17 cellular contexts compared by ENCODE assay signal in genomic region chr12:31750747-31751039, GRCh38. TPM values are rescaled to one million over a fixed set of nuclear protein-coding genes. Genes with fewer than 3 reads are reported as not detected.
DNase-seq lines count a peak whose midpoint lies in the region; ATAC-seq and TF ChIP-seq lines count a peak whose summit lies in the region.
"Had no signal": no experiment of that assay in that cellular context is flagged by ENCODE, and none has a peak within 500 bp of the region (broad histone marks: within the 10 kb centered on the region; RNA-seq: fewer than 3 reads in every experiment).

No MANE protein-coding gene starts in this region.

- H3K27me3 ChIP-seq in CD8-positive, alpha-beta memory T cell (ENCODE audit: insufficient read depth, low read length, poor library complexity, severe bottlenecking) = no peaks in the 10 kb centered on the region
- H3K27me3 ChIP-seq in IMR-90 (ENCODE audit: control insufficient read depth, insufficient read depth, low read length) (no peaks in the 10 kb centered on the region), trophoblast cell (ENCODE audit: insufficient read depth, low read length) (no peaks in the 10 kb centered on the region)
- H3K27me3 ChIP-seq: right atrium auricular region, upper lobe of right lung had no signal

- no peaks in the 10 kb centered on the region for H3K9me3 ChIP-seq in CD8-positive, alpha-beta memory T cell (ENCODE audit: low read length)
- H3K9me3 ChIP-seq in IMR-90 (ENCODE audit: control insufficient read depth, insufficient read depth, low read length) = no peaks in the 10 kb centered on the region
- H3K9me3 ChIP-seq in trophoblast cell (ENCODE audit: insufficient read depth, low read depth, low read length) = peaks cover 2% of the 10 kb centered on the region
- H3K9me3 ChIP-seq in mucosa of descending colon = peaks cover 8% of the 10 kb centered on the region
- H3K9me3 ChIP-seq: upper lobe of right lung had no signal

- H2AFZ ChIP-seq in IMR-90 (replicated peaks; ENCODE audit: low read length, poor library complexity) = peak overlapping the region; percentile 58
- no peak overlapping the region for H2AFZ ChIP-seq in trophoblast cell (ENCODE audit: insufficient read depth, low read length, poor library complexity)
- H2AFZ ChIP-seq: GM23248 had no signal

- DNase-seq in CD8-positive, alpha-beta memory T cell = no peak
- DNase-seq in IMR-90 (no peak), trophoblast cell (no peak), SKM-1 treated with dmso at 0.1 percent for 144 hours (lab: John Stamatoyannopoulos, UW; ENCODE audit: unreplicated experiment) (no peak), mucosa of descending colon (no peak), T-helper 1 cell (no peak), OCI-M2 (lab: John Stamatoyannopoulos, UW; ENCODE audit: unreplicated experiment) (no peak)
- no peak for DNase-seq in central memory CD8-positive, alpha-beta T cell (ENCODE audit: low spot score in 2 of 2)
- DNase-seq: KG1; left cardiac atrium; naive thymus-derived CD8-positive, alpha-beta T cell; NCI-H1417 treated with DMSO at 0.1 percent for 48 hours; NCI-H345; stimulated activated CD4-positive, alpha-beta T cell treated with anti-CD3 and anti-CD28 coated beads, Interleukin-2, amount 100 ng/mL, for 48 hours; upper lobe of right lung had no signal

- H3K4me3 ChIP-seq in CD8-positive, alpha-beta memory T cell (ENCODE audit: low read length) = no peak overlapping the region
- H3K4me3 ChIP-seq in IMR-90 (ENCODE audit: insufficient read depth, low read depth, low read length) (no peak overlapping the region), trophoblast cell (ENCODE audit: low read depth, low read length) (no peak overlapping the region), mucosa of descending colon (no peak overlapping the region)
- H3K4me3 ChIP-seq: GM23248, right atrium auricular region, upper lobe of right lung had no signal

- ATAC-seq in IMR-90 (ENCODE audit: low read depth) = no peak
- no peak for ATAC-seq in central memory CD8-positive, alpha-beta T cell (replicated peaks; ENCODE audit: extremely low read depth, poor library complexity, severe bottlenecking)
- no peak for ATAC-seq in mucosa of descending colon
- ATAC-seq: left cardiac atrium; naive thymus-derived CD8-positive, alpha-beta T cell; upper lobe of right lung had no signal

- peak overlapping the region in 5 of 8 donors; percentile 2 to 82 (median 51) for H3K27ac Mint-ChIP-seq in CD8-positive, alpha-beta memory T cell
- H3K27ac Mint-ChIP-seq in central memory CD8-positive, alpha-beta T cell (ENCODE audit: low read depth) = peak overlapping the region; percentile 17

- H3K27ac ChIP-seq in CD8-positive, alpha-beta memory T cell (ENCODE audit: low read depth, low read length) = no peak overlapping the region
- H3K27ac ChIP-seq in IMR-90 (ENCODE audit: insufficient read depth, low read length) = no peak overlapping the region
- H3K27ac ChIP-seq in trophoblast cell (ENCODE audit: low read depth, low read length) = no peak overlapping the region
- H3K27ac ChIP-seq: GM23248, right atrium auricular region, upper lobe of right lung had no signal

- H3K9ac ChIP-seq in IMR-90 (ENCODE audit: low read depth, low read length) (no peak overlapping the region), trophoblast cell (ENCODE audit: low read length) (no peak overlapping the region)
- H3K9ac ChIP-seq: GM23248 had no signal

- peak overlapping the region; percentile 8; the same call in 1 of the 2 replicates for H2BK20ac ChIP-seq in IMR-90 (ENCODE audit: low read depth, low read length)

- H4K91ac ChIP-seq in IMR-90 (ENCODE audit: insufficient read depth, low read depth, low read length) (no peak overlapping the region), trophoblast cell (ENCODE audit: low read depth, low read length) (no peak overlapping the region)

- no peaks in the 10 kb centered on the region for H3K79me2 ChIP-seq in trophoblast cell (ENCODE audit: control insufficient read depth, insufficient read depth, low read length, poor library complexity)

- H3K18ac ChIP-seq in IMR-90 (ENCODE audit: low read depth, low read length) (peak overlapping the region; percentile 80), trophoblast cell (ENCODE audit: low read length) (no peak overlapping the region)

- H3K4me1 ChIP-seq in CD8-positive, alpha-beta memory T cell (ENCODE audit: insufficient read depth, low read length) = peaks cover 33% of the 10 kb centered on the region
- H3K4me1 ChIP-seq in IMR-90 (ENCODE audit: control insufficient read depth, insufficient read depth, low read length) (peaks cover 2% of the 10 kb centered on the region; the same call in 1 of the 2 replicates), trophoblast cell (ENCODE audit: control insufficient read depth in 1 of 2, insufficient read depth in 2 of 2, low read length in 2 of 2) (peaks cover 0 to 2% of the 10 kb centered on the region in 2 experiments), mucosa of descending colon (ENCODE audit: low read depth) (peaks cover 6% of the 10 kb centered on the region)

- no peaks in the 10 kb centered on the region for H3K36me3 ChIP-seq in CD8-positive, alpha-beta memory T cell (ENCODE audit: insufficient read depth, low read length)
- H3K36me3 ChIP-seq in IMR-90 (ENCODE audit: control insufficient read depth, insufficient read depth, low read length) = no peaks in the 10 kb centered on the region
- no peaks in the 10 kb centered on the region for H3K36me3 ChIP-seq in trophoblast cell (ENCODE audit: control insufficient read depth in 1 of 2, insufficient read depth in 2 of 2, low read length in 2 of 2)
- no peaks in the 10 kb centered on the region for H3K36me3 ChIP-seq in mucosa of descending colon (ENCODE audit: low read depth)
- H3K36me3 ChIP-seq: right atrium auricular region, upper lobe of right lung had no signal

- peak overlapping the region in 1 of 2 experiments; percentile 76; a peak in 1 of 4 replicates for H4K8ac ChIP-seq in IMR-90 (ENCODE audit: low read depth in 2 of 2, low read length in 2 of 2)
- no peak overlapping the region for H4K8ac ChIP-seq in trophoblast cell (ENCODE audit: low read depth, low read length)

- CTCF ChIA-PET in CD8-positive, alpha-beta memory T cell (lab: Charles Lee) = no interaction called here
- CTCF ChIA-PET in IMR-90 (lab: Yijun Ruan, JAX) = no interaction called here

- POLR2A ChIA-PET in CD8-positive, alpha-beta memory T cell (lab: Charles Lee) = no interaction called here
- POLR2A ChIA-PET in IMR-90 (lab: Charles Lee; ENCODE audit: unreplicated experiment) = no interaction called here

- H2AK9ac ChIP-seq in IMR-90 (replicated peaks; ENCODE audit: low read depth, low read length, poor library complexity) = no peak overlapping the region

- TF ChIP-seq POLR2A in IMR-90 (IDR thresholded peaks at IDR 0.05; ENCODE audit: low read depth, low read length) = no peak

- in situ Hi-C loops in IMR-90 (cut with MboI; ENCODE audit: low sequenced_read_pairs) = no loop called here

- peak overlapping the region in 2 of 7 donors; percentile 20 to 51 for H3K4me3 Mint-ChIP-seq in CD8-positive, alpha-beta memory T cell
- no peak overlapping the region for H3K4me3 Mint-ChIP-seq in central memory CD8-positive, alpha-beta T cell

- peak overlapping the region; percentile 64; the same call in 1 of the 2 replicates for H4K5ac ChIP-seq in IMR-90 (ENCODE audit: low read depth, low read length)

- 100% methylated on average over 1 of the region's 2 CpGs; no CpG with 5 or more reads in 1 of the 2 experiments for WGBS in IMR-90 (ENCODE audit: extremely low coverage in 2 of 2, insufficient read length in 1 of 2), 2 experiments
- 88% methylated on average over 1 of the region's 2 CpGs for WGBS in trophoblast cell (ENCODE audit: extremely low coverage, insufficient coverage, insufficient read length)

- peaks cover 0 to 5% (median 0%) of the 10 kb centered on the region in 3 donors for H3K36me3 Mint-ChIP-seq in CD8-positive, alpha-beta memory T cell
- H3K36me3 Mint-ChIP-seq in central memory CD8-positive, alpha-beta T cell (ENCODE audit: insufficient read depth) = peaks cover 2% of the 10 kb centered on the region

- H3K9me1 ChIP-seq in IMR-90 (ENCODE audit: insufficient read depth, low read length) = no peaks in the 10 kb centered on the region

- H2AK5ac ChIP-seq in IMR-90 (ENCODE audit: low read depth, low read length) (peak overlapping the region; percentile 69), trophoblast cell (ENCODE audit: low read length) (peak overlapping the region; percentile 92)

- H3K56ac ChIP-seq in IMR-90 (ENCODE audit: extremely low read depth, insufficient read depth, low read length) = no peak overlapping the region

- no peaks in the 10 kb centered on the region for H3K79me1 ChIP-seq in IMR-90 (ENCODE audit: low read depth in 1 of 2, low read length in 2 of 2)
- H3K79me1 ChIP-seq in trophoblast cell (ENCODE audit: low read length) = peaks cover 2% of the 10 kb centered on the region

- H3K27me3 Mint-ChIP-seq in CD8-positive, alpha-beta memory T cell = peaks cover 0 to 1% of the 10 kb centered on the region in 2 donors
- H3K27me3 Mint-ChIP-seq in central memory CD8-positive, alpha-beta T cell = no peaks in the 10 kb centered on the region
- H3K27me3 Mint-ChIP-seq: naive thymus-derived CD8-positive, alpha-beta T cell had no signal

- no peak for TF ChIP-seq RAD21 in IMR-90 (IDR thresholded peaks at IDR 0.05; ENCODE audit: low read length)

- H3K4me2 ChIP-seq in IMR-90 (ENCODE audit: low read depth, low read length) (no peak overlapping the region), trophoblast cell (ENCODE audit: low read length) (no peak overlapping the region)

- intact Hi-C loops in IMR-90 (cut with micrococcal nuclease) (no loop called here), mucosa of descending colon (cut with DNase I, micrococcal nuclease) (no loop called here)

- H3K4ac ChIP-seq in IMR-90 (ENCODE audit: low read depth, low read length) (peak overlapping the region; percentile 40), trophoblast cell (ENCODE audit: low read depth, low read length) (no peak overlapping the region)

- H3K4me1 Mint-ChIP-seq in CD8-positive, alpha-beta memory T cell = peaks cover 25 to 41% (median 27%) of the 10 kb centered on the region in 3 donors
- H3K4me1 Mint-ChIP-seq in central memory CD8-positive, alpha-beta T cell = peaks cover 36% of the 10 kb centered on the region

- H2BK120ac ChIP-seq in IMR-90 (ENCODE audit: low read depth, low read length) (peak overlapping the region; percentile 39), trophoblast cell (ENCODE audit: insufficient read depth, low read length, poor library complexity) (peak overlapping the region; percentile 73)

- H4K12ac ChIP-seq in trophoblast cell (ENCODE audit: low read depth, low read length) = no peak overlapping the region

- BruUV-seq in IMR-90 (replicated peaks; lab: Mats Ljungman, UMichigan) = no TSS peak

- H2BK15ac ChIP-seq in IMR-90 (ENCODE audit: low read depth, low read length) = peak overlapping the region; percentile 77; the same call in 1 of the 3 replicates

- dilution Hi-C loops in IMR-90 (cut with HindIII; ENCODE audit: low sequenced_read_pairs, unreplicated experiment) = no loop called here

- peak overlapping the region; percentile 87 for H2BK12ac ChIP-seq in trophoblast cell (ENCODE audit: low read length)

- no peak for TF ChIP-seq CTCF in IMR-90 (conservative IDR thresholded peaks at IDR 0.05; ENCODE audit: low read depth, low read length)
- TF ChIP-seq CTCF in mucosa of descending colon (IDR thresholded peaks at IDR 0.05) = no peak

- H4K20me1 ChIP-seq in IMR-90 (ENCODE audit: insufficient read depth, low read length) = no peaks in the 10 kb centered on the region

- peaks cover 0 to 6% (median 0%) of the 10 kb centered on the region in 5 donors for H3K9me3 Mint-ChIP-seq in CD8-positive, alpha-beta memory T cell
- no peaks in the 10 kb centered on the region for H3K9me3 Mint-ChIP-seq in central memory CD8-positive, alpha-beta T cell
- H3K9me3 Mint-ChIP-seq: naive thymus-derived CD8-positive, alpha-beta T cell had no signal

- H3K23ac ChIP-seq in IMR-90 (ENCODE audit: low read depth, low read length) (no peak overlapping the region), trophoblast cell (ENCODE audit: low read length) (no peak overlapping the region)

- H2BK5ac ChIP-seq in IMR-90 (ENCODE audit: low read depth, low read length, poor library complexity, severe bottlenecking) (peak overlapping the region; percentile 33), trophoblast cell (ENCODE audit: low read depth, low read length, poor library complexity) (no peak overlapping the region)

- H3K14ac ChIP-seq in IMR-90 (replicated peaks; ENCODE audit: low read depth, low read length) (peak overlapping the region; percentile 66; the same call in 1 of the 2 replicates), trophoblast cell (ENCODE audit: low read length) (no peak overlapping the region)

RNA-seq across cellular contexts. Expression of gene AMN1, which starts 21.9 kb away (rescaled TPM):
- 1 to 10 TPM; 2.6 to 3.8 TPM for total RNA-seq in CD8-positive, alpha-beta memory T cell
- polyA plus RNA-seq in CD8-positive, alpha-beta memory T cell = 10.9 TPM
- total RNA-seq in IMR-90 (2012; rRNA removed) = 3.4 and 6.1 TPM in 2 replicates
- polyA plus RNA-seq in IMR-90 (2012; rRNA removed) = 4.0 and 5.2 TPM in 2 replicates
- 0.99 and 2.3 TPM in 2 replicates for polyA plus RNA-seq in IMR-90 (2012; cell fraction: cytosol; rRNA removed)
- polyA plus RNA-seq in IMR-90 (2012; cell fraction: nucleus; rRNA removed; ENCODE audit: low replicate concordance) = 0.72 and 4.3 TPM in 2 replicates
- 5.4 and 6.1 TPM in 2 replicates for polyA plus RNA-seq in trophoblast cell (2013)
- total RNA-seq in mucosa of descending colon = 1 to 10 TPM; 3.1 to 7.3 (median 3.2) TPM
